9 cellular contexts compared by ENCODE assay signal in genomic region chr21:41678944-41679343, GRCh38.
A peak's percentile ranks its signal among the peaks of the same experiment; 100 is the strongest.
DNase-seq lines count a peak whose midpoint lies in the region; ATAC-seq and TF ChIP-seq lines count a peak whose summit lies in the region.
"Had no signal": no experiment of that assay in that cellular context is flagged by ENCODE, and none has a peak within 500 bp of the region (broad histone marks: within the 10 kb centered on the region; RNA-seq: fewer than 3 reads in every experiment).

No MANE protein-coding gene starts in this region.

- CTCF ChIA-PET in activated naive CD4-positive, alpha-beta T cell treated with anti-CD3 and anti-CD28 coated beads, Interleukin-2, amount 10 ng/mL, durations not matched to agents 7 days and 5 days (lab: Charles Lee): no interaction called here
- CTCF ChIA-PET in GM10248 (lab: Yijun Ruan, JAX): no interaction called here

- no peak for ATAC-seq in activated naive CD4-positive, alpha-beta T cell treated with anti-CD3 and anti-CD28 coated beads, Interleukin-2, amount 50 U/mL, for 72 hours
- no peak for ATAC-seq in GM21529 (IDR thresholded peaks at IDR 0.05; ENCODE audit: unreplicated experiment)

- no peaks in the 10 kb centered on the region for H3K4me1 Mint-ChIP-seq in activated naive CD4-positive, alpha-beta T cell treated with anti-CD3 and anti-CD28 coated beads, Interleukin-2, amount 10 ng/mL, durations not matched to agents 7 days and 5 days
- H3K4me1 Mint-ChIP-seq: activated naive CD8-positive, alpha-beta T cell treated with anti-CD3 and anti-CD28 coated beads, Interleukin-2, amount 10 ng/mL, durations not matched to agents 7 days and 5 days had no signal

- peaks cover 34% of the 10 kb centered on the region for H3K27me3 Mint-ChIP-seq in activated naive CD4-positive, alpha-beta T cell treated with anti-CD3 and anti-CD28 coated beads, Interleukin-2, amount 10 ng/mL, durations not matched to agents 7 days and 5 days

- no peak overlapping the region for H3K4me3 Mint-ChIP-seq in activated naive CD4-positive, alpha-beta T cell treated with anti-CD3 and anti-CD28 coated beads, Interleukin-2, amount 10 ng/mL, durations not matched to agents 7 days and 5 days
- H3K4me3 Mint-ChIP-seq: activated naive CD8-positive, alpha-beta T cell treated with anti-CD3 and anti-CD28 coated beads, Interleukin-2, amount 10 ng/mL, durations not matched to agents 7 days and 5 days had no signal

- no peaks in the 10 kb centered on the region for H3K36me3 Mint-ChIP-seq in activated naive CD4-positive, alpha-beta T cell treated with anti-CD3 and anti-CD28 coated beads, Interleukin-2, amount 10 ng/mL, durations not matched to agents 7 days and 5 days
- H3K36me3 Mint-ChIP-seq in activated naive CD4-positive, alpha-beta T cell treated with anti-CD3 and anti-CD28 coated beads, Interleukin-2, amount 50 U/mL, for 72 hours: no peaks in the 10 kb centered on the region
- H3K36me3 Mint-ChIP-seq: activated naive CD8-positive, alpha-beta T cell treated with anti-CD3 and anti-CD28 coated beads, Interleukin-2, amount 10 ng/mL, durations not matched to agents 7 days and 5 days had no signal

- DNase-seq in activated naive CD4-positive, alpha-beta T cell treated with anti-CD3 and anti-CD28 coated beads, Interleukin-2, amount 10 ng/mL, durations not matched to agents 7 days and 5 days: peak; percentile 28
- no peak for DNase-seq in activated naive CD4-positive, alpha-beta T cell treated with anti-CD3 and anti-CD28 coated beads, Interleukin-2, amount 50 U/mL, for 72 hours (ENCODE audit: low spot score in 2 of 2)
- DNase-seq in NCI-H748 treated with DMSO at 0.1 percent for 48 hours (lab: John Stamatoyannopoulos, UW) (peak; percentile 30), cardiac fibroblast (ENCODE audit: low read depth in 2 of 2) (peak; percentile 95 to 99), inferior parietal cortex (ENCODE audit: extremely low spot score) (peak; percentile 53), GM10248 (ENCODE audit: extremely low spot score) (no peak)
- DNase-seq: activated naive CD8-positive, alpha-beta T cell treated with anti-CD3 and anti-CD28 coated beads, Interleukin-2, amount 10 ng/mL, durations not matched to agents 7 days and 5 days had no signal

- H3K4me3 ChIP-seq in cardiac fibroblast (replicated peaks in 1 of 2; ENCODE audit: low read depth in 2 of 2, low read length in 2 of 2) (no peak overlapping the region), skin epidermis (no peak overlapping the region)

- no peak for TF ChIP-seq CTCF in cardiac fibroblast (IDR thresholded peaks at IDR 0.05; ENCODE audit: low read depth, low read length)
- TF ChIP-seq CTCF in GM10248 (IDR thresholded peaks at IDR 0.05; ENCODE audit: control extremely low read depth, extremely low read depth, low read depth, missing control alignments): no peak

- H3K27ac ChIP-seq in skin epidermis: peak overlapping the region in 20 of 21 experiments; percentile 29 to 98 (median 85)

- no peak overlapping the region for H3K27ac Mint-ChIP-seq in activated naive CD4-positive, alpha-beta T cell treated with anti-CD3 and anti-CD28 coated beads, Interleukin-2, amount 10 ng/mL, durations not matched to agents 7 days and 5 days
- H3K27ac Mint-ChIP-seq in activated naive CD4-positive, alpha-beta T cell treated with anti-CD3 and anti-CD28 coated beads, Interleukin-2, amount 50 U/mL, for 72 hours: no peak overlapping the region
- H3K27ac Mint-ChIP-seq: activated naive CD8-positive, alpha-beta T cell treated with anti-CD3 and anti-CD28 coated beads, Interleukin-2, amount 10 ng/mL, durations not matched to agents 7 days and 5 days had no signal

- POLR2A ChIA-PET in GM10248 (lab: Yijun Ruan, JAX): no interaction called here

- H3K9me3 Mint-ChIP-seq in activated naive CD4-positive, alpha-beta T cell treated with anti-CD3 and anti-CD28 coated beads, Interleukin-2, amount 10 ng/mL, durations not matched to agents 7 days and 5 days: no peaks in the 10 kb centered on the region
- H3K9me3 Mint-ChIP-seq in activated naive CD4-positive, alpha-beta T cell treated with anti-CD3 and anti-CD28 coated beads, Interleukin-2, amount 50 U/mL, for 72 hours: no peaks in the 10 kb centered on the region
- H3K9me3 Mint-ChIP-seq: activated naive CD8-positive, alpha-beta T cell treated with anti-CD3 and anti-CD28 coated beads, Interleukin-2, amount 10 ng/mL, durations not matched to agents 7 days and 5 days had no signal

Comparison
In these comparisons a context has a peak if more than half of its experiments do, and no peak if none do; other contexts are left out.
1. DNase-seq: peak in activated naive CD4-positive, alpha-beta T cell treated with anti-CD3 and anti-CD28 coated beads, Interleukin-2, amount 10 ng/mL, durations not matched to agents 7 days and 5 days (single experiment), NCI-H748 treated with DMSO at 0.1 percent for 48 hours (single experiment), cardiac fibroblast (2 of 2) and inferior parietal cortex (single experiment); none in activated naive CD4-positive, alpha-beta T cell treated with anti-CD3 and anti-CD28 coated beads, Interleukin-2, amount 50 U/mL, for 72 hours (0 of 2) and GM10248 (single experiment).